In the genomic region with DNA sequence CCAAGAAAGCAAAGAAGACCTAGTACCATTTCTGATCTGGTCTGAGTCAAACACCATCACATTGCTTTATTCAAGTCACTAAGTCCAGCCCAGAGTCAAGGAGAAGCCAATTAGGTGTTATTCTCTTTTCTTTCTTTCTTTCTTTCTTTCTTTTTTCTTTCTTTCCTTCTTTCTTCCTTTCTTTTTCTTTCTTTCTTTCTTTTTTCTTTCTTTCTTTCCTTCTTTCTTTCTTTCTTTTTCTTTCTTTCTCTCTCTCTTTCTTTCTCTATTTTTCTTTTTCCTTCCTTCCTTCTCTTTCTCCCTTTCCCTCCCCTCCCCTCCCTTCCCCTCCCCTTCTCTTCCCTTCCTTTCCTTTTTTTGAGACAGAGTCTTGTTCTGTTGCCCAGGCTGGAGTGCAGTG, we compare ENCODE assay signal across 3 cellular contexts. TPM values are rescaled to one million over a fixed set of nuclear protein-coding genes. Genes with fewer than 3 reads are reported as not detected.
"Had no signal": no experiment of that assay in that cellular context is flagged by ENCODE, and none has a peak within 500 bp of the region (broad histone marks: within the 10 kb centered on the region; RNA-seq: fewer than 3 reads in every experiment).

No MANE protein-coding gene starts in this region.

RNA-seq across cellular contexts. Expression of gene NWD1, which starts 8.8 kb away (rescaled TPM):
- total RNA-seq: HT1080, IMR-90 had no signal
- polyA plus RNA-seq: IgD-negative memory B cell, IMR-90 had no signal
